Comparison of ENCODE assay signal across 29 cellular contexts in genomic region chrX:129404670-129405008, GRCh38.
"Had no signal": no experiment of that assay in that cellular context is flagged by ENCODE, and none has a peak within 500 bp of the region (broad histone marks: within the 10 kb centered on the region; RNA-seq: fewer than 3 reads in every experiment).

No MANE protein-coding gene starts in this region.

- H3K9me2 ChIP-seq: SK-N-SH had no signal

- H3K27ac ChIP-seq: ascending aorta, body of pancreas, Peyer's patch, RWPE1, SJCRH30, WERI-Rb-1 had no signal

- DNase-seq: activated CD4-positive, alpha-beta T cell treated with anti-CD3 and anti-CD28 coated beads for 36 hours; activated CD8-positive, alpha-beta memory T cell treated with anti-CD3 and anti-CD28 coated beads, Interleukin-2, amount 50 U/mL, for 4 hours; activated CD8-positive, alpha-beta T cell treated with anti-CD3 and anti-CD28 coated beads for 36 hours; activated effector memory CD4-positive, alpha-beta T cell treated with Interleukin-2 at 50 U/mL for 16 hours; activated naive CD4-positive, alpha-beta T cell; activated naive CD8-positive, alpha-beta T cell treated with anti-CD3 and anti-CD28 coated beads, Interleukin-2, amount 50 U/mL, for 24 hours; amniotic stem cell; body of pancreas; MV-4-11; NCI-H1092 treated with DMSO at 0.1 percent for 48 hours; NCI-H1417 treated with DMSO at 0.1 percent for 48 hours; NCI-H1694; NCI-H2029; NCI-H2107; NCI-H2171 treated with DMSO at 0.1 percent for 48 hours; NCI-H510A treated with DMSO at 0.1 percent for 48 hours; NCI-H69; NK-92 treated with Interleukin-12 subunit alpha and Interleukin-12 subunit beta, amount 100 ng/mL, for 24 hours; OCI-M1; Peyer's patch; Right ventricle myocardium superior; SJCRH30; SK-N-SH; T-helper 1 cell; WERI-Rb-1 had no signal

- H3K4me3 Mint-ChIP-seq: activated CD4-positive, alpha-beta T cell treated with anti-CD3 and anti-CD28 coated beads for 36 hours; activated CD8-positive, alpha-beta T cell treated with anti-CD3 and anti-CD28 coated beads for 36 hours; activated naive CD8-positive, alpha-beta T cell treated with anti-CD3 and anti-CD28 coated beads, Interleukin-2, amount 50 U/mL, for 24 hours; central memory CD8-positive, alpha-beta T cell had no signal

- H3K27me3 Mint-ChIP-seq: activated CD4-positive, alpha-beta T cell treated with anti-CD3 and anti-CD28 coated beads for 36 hours; activated CD8-positive, alpha-beta T cell treated with anti-CD3 and anti-CD28 coated beads for 36 hours; central memory CD8-positive, alpha-beta T cell had no signal

- H3K9me3 Mint-ChIP-seq: activated CD8-positive, alpha-beta T cell treated with anti-CD3 and anti-CD28 coated beads for 36 hours; activated naive CD8-positive, alpha-beta T cell treated with anti-CD3 and anti-CD28 coated beads, Interleukin-2, amount 50 U/mL, for 24 hours; central memory CD8-positive, alpha-beta T cell had no signal

- ATAC-seq: activated CD4-positive, alpha-beta T cell treated with anti-CD3 and anti-CD28 coated beads for 36 hours; activated CD8-positive, alpha-beta T cell treated with anti-CD3 and anti-CD28 coated beads for 36 hours; activated naive CD4-positive, alpha-beta T cell treated with anti-CD3 and anti-CD28 coated beads, Interleukin-2, amount 50 U/mL, for 72 hours; activated naive CD8-positive, alpha-beta T cell treated with anti-CD3 and anti-CD28 coated beads, Interleukin-2, amount 50 U/mL, for 24 hours; body of pancreas had no signal

- H3K9ac ChIP-seq: SK-N-SH had no signal

- H3K36me3 ChIP-seq: ascending aorta, Peyer's patch, SJCRH30, WERI-Rb-1 had no signal

- H3K9me3 ChIP-seq: ascending aorta, body of pancreas, Peyer's patch, SJCRH30, SK-N-SH had no signal

- H3K4me1 Mint-ChIP-seq: activated CD4-positive, alpha-beta T cell treated with anti-CD3 and anti-CD28 coated beads for 36 hours; activated naive CD8-positive, alpha-beta T cell treated with anti-CD3 and anti-CD28 coated beads, Interleukin-2, amount 50 U/mL, for 24 hours; central memory CD8-positive, alpha-beta T cell had no signal

- H3K4me1 ChIP-seq: ascending aorta, body of pancreas, Peyer's patch, SJCRH30 had no signal

- H3K4me3 ChIP-seq: ascending aorta, body of pancreas, Peyer's patch, SJCRH30 had no signal

- H3K27me3 ChIP-seq: ascending aorta, body of pancreas, Peyer's patch, SJCRH30 had no signal

- H3K4me2 ChIP-seq: SK-N-SH had no signal

- H3K36me3 Mint-ChIP-seq: activated naive CD4-positive, alpha-beta T cell treated with anti-CD3 and anti-CD28 coated beads, Interleukin-2, amount 50 U/mL, for 72 hours had no signal

- H3K27ac Mint-ChIP-seq: activated CD4-positive, alpha-beta T cell treated with anti-CD3 and anti-CD28 coated beads for 36 hours; activated CD8-positive, alpha-beta T cell treated with anti-CD3 and anti-CD28 coated beads for 36 hours; activated naive CD4-positive, alpha-beta T cell treated with anti-CD3 and anti-CD28 coated beads, Interleukin-2, amount 50 U/mL, for 72 hours; activated naive CD8-positive, alpha-beta T cell treated with anti-CD3 and anti-CD28 coated beads, Interleukin-2, amount 50 U/mL, for 24 hours had no signal
